ENCODE assay signal across 7 cellular contexts in genomic region chr19:2503521-2504109, GRCh38. TPM values are rescaled to one million over a fixed set of nuclear protein-coding genes. Genes with fewer than 3 reads are reported as not detected.
DNase-seq lines count a peak whose midpoint lies in the region; ATAC-seq lines count a peak whose summit lies in the region.

No MANE protein-coding gene starts in this region.

- DNase-seq in NOMO-1 (lab: John Stamatoyannopoulos, UW; ENCODE audit: unreplicated experiment in 2 of 2) = peak; percentile 69 to 70
- peak; percentile 80 to 85 for DNase-seq in activated T-cell treated with anti-CD3 and anti-CD28 coated beads, Interleukin-2, amount 50 U/mL, for 48 hours
- peak; percentile 69 for DNase-seq in iPS-NIHi11 (ENCODE audit: low spot score)
- DNase-seq in stimulated activated CD8-positive, alpha-beta memory T cell treated with anti-CD3 and anti-CD28 coated beads, Interleukin-4, amount 100 ng/mL, for 4 hours (ENCODE audit: low read depth in 2 of 2, low spot score in 1 of 2) = peak; percentile 49 to 63
- no peak for DNase-seq in H4 (ENCODE audit: low spot score)
- DNase-seq in GF-D8 (lab: John Stamatoyannopoulos, UW) = no peak

- no peak for ATAC-seq in HG03108 (IDR thresholded peaks at IDR 0.05; ENCODE audit: unreplicated experiment)

RNA-seq across cellular contexts. Expression of gene GADD45B, which starts 27.7 kb away (rescaled TPM):
- total RNA-seq in H4 (2014; rRNA removed; shearing (Covaris generic)) = 14.3 and 82.3 TPM in 2 replicates

RNA-seq across cellular contexts. Expression of gene LMNB2, which starts 46.9 kb away (rescaled TPM):
- 64.3 and 86.4 TPM in 2 replicates for total RNA-seq in H4 (2014; rRNA removed; shearing (Covaris generic))

Comparison
In these comparisons a context has a peak if more than half of its experiments do, and no peak if none do; other contexts are left out.
1. DNase-seq: peak in NOMO-1 (2 of 2), activated T-cell treated with anti-CD3 and anti-CD28 coated beads, Interleukin-2, amount 50 U/mL, for 48 hours (2 of 2), iPS-NIHi11 (single experiment) and stimulated activated CD8-positive, alpha-beta memory T cell treated with anti-CD3 and anti-CD28 coated beads, Interleukin-4, amount 100 ng/mL, for 4 hours (2 of 2); none in H4 (single experiment) and GF-D8 (single experiment).